Comparison of ENCODE assay signal across 11 cellular contexts in genomic region chr3:125039041-125039896, GRCh38. TPM values are rescaled to one million over a fixed set of nuclear protein-coding genes. Genes with fewer than 3 reads are reported as not detected.
A peak's percentile ranks its signal among the peaks of the same experiment; 100 is the strongest.
DNase-seq lines count a peak whose midpoint lies in the region; ATAC-seq and TF ChIP-seq lines count a peak whose summit lies in the region.
"Had no signal": no experiment of that assay in that cellular context is flagged by ENCODE, and none has a peak within 500 bp of the region (broad histone marks: within the 10 kb centered on the region; RNA-seq: fewer than 3 reads in every experiment).

No MANE protein-coding gene starts in this region.

- H3F3A ChIP-seq in GM23338 (replicated peaks; ENCODE audit: low read depth), result no peaks in the 10 kb centered on the region; the same call in 1 of the 2 replicates

- no peak overlapping the region for H3K4me3 ChIP-seq in GM23338
- H3K4me3 ChIP-seq in adipocyte (ENCODE audit: low read length), result peak overlapping the region; percentile 51
- H3K4me3 ChIP-seq in iPS-18a (ENCODE audit: low read length), result peak overlapping the region; percentile 33

- no peaks in the 10 kb centered on the region for H4K20me1 ChIP-seq in GM23338 (replicated peaks; ENCODE audit: insufficient read depth)

- peaks cover 11% of the 10 kb centered on the region; the same call in 1 of the 2 replicates for H3K79me2 ChIP-seq in GM23338 (replicated peaks; ENCODE audit: insufficient read depth)

- TF ChIP-seq CTCF in GM23338 (conservative IDR thresholded peaks at IDR 0.05; ENCODE audit: low read depth in 2 of 2), result no peak

- no peaks in the 10 kb centered on the region for H3K27me3 ChIP-seq in GM23338 (ENCODE audit: insufficient read depth)
- no peaks in the 10 kb centered on the region for H3K27me3 ChIP-seq in adipocyte (replicated peaks; ENCODE audit: control insufficient read depth, insufficient read depth, low read length)
- no peaks in the 10 kb centered on the region for H3K27me3 ChIP-seq in iPS-18a (ENCODE audit: control insufficient read depth, insufficient read depth, low read length)

- H3K4me1 ChIP-seq in GM23338 (ENCODE audit: insufficient read depth), result peaks cover 39% of the 10 kb centered on the region
- H3K4me1 ChIP-seq in adipocyte (ENCODE audit: control insufficient read depth, insufficient read depth, low read length), result peaks cover 45% of the 10 kb centered on the region
- peaks cover 32% of the 10 kb centered on the region for H3K4me1 ChIP-seq in iPS-18a (ENCODE audit: control insufficient read depth, low read depth, low read length)

- H3K27me3 Mint-ChIP-seq in GM23338 (ENCODE audit: insufficient read depth, low read depth, poor library complexity), result no peaks in the 10 kb centered on the region

- H2AFZ ChIP-seq in GM23338, result no peak overlapping the region

- H3K36me3 Mint-ChIP-seq in GM23338 (ENCODE audit: low read depth), result peaks cover 8% of the 10 kb centered on the region; the same call in 2 of the 3 replicates

- H3K9me3 ChIP-seq in adipocyte (ENCODE audit: control insufficient read depth, low read length) (peaks cover 10% of the 10 kb centered on the region), iPS-18a (ENCODE audit: control insufficient read depth, low read depth, low read length) (no peaks in the 10 kb centered on the region)

- peak; percentile 75 for ATAC-seq in GM23338
- ATAC-seq in GM21786 (IDR thresholded peaks at IDR 0.05; ENCODE audit: unreplicated experiment), result no peak

- no peaks in the 10 kb centered on the region for H3K9me2 ChIP-seq in GM23338 (ENCODE audit: insufficient read depth)

- H3K36me3 ChIP-seq in GM23338 (ENCODE audit: insufficient read depth), result no peaks in the 10 kb centered on the region; the same call in 1 of the 2 replicates
- H3K36me3 ChIP-seq in adipocyte (ENCODE audit: control insufficient read depth, insufficient read depth, low read length, severe bottlenecking), result no peaks in the 10 kb centered on the region
- no peaks in the 10 kb centered on the region for H3K36me3 ChIP-seq in iPS-18a (ENCODE audit: control insufficient read depth, low read depth, low read length)

- H3K9me3 Mint-ChIP-seq in GM23338, result peaks cover 11% of the 10 kb centered on the region

- H3K27ac ChIP-seq in GM23338 (ENCODE audit: low read depth), result peak overlapping the region; percentile 36; the same call in 1 of the 2 replicates
- H3K27ac ChIP-seq in iPS-18a (ENCODE audit: low read length), result no peak overlapping the region

- H3K27ac Mint-ChIP-seq in GM23338, result no peak overlapping the region
- H3K27ac Mint-ChIP-seq: activated T-helper 1 cell treated with anti-CD3 and anti-CD28 coated beads, Interleukin-12 subunit alpha, Interleukin-12 subunit beta, Interleukin-2, Interleukin-4 antibody, amounts not matched to agents 30 ng/mL and 10 ng/mL and 1 ng/mL, durations not matched to agents 14 hours and 24 hours and 36 hours; T-helper 2 cell treated with Interferon-gamma antibody and Interleukin-4, amounts not matched to agents 5 μg/mL and 100 μg/mL, for 36 hours had no signal

- H3K4me3 Mint-ChIP-seq in GM23338, result no peak overlapping the region
- H3K4me3 Mint-ChIP-seq: activated T-helper 1 cell treated with anti-CD3 and anti-CD28 coated beads, Interleukin-12 subunit alpha, Interleukin-12 subunit beta, Interleukin-2, Interleukin-4 antibody, amounts not matched to agents 30 ng/mL and 10 ng/mL and 1 ng/mL, durations not matched to agents 14 hours and 24 hours and 36 hours; CD14-positive monocyte; T-helper 2 cell treated with Interferon-gamma antibody and Interleukin-4, amounts not matched to agents 5 μg/mL and 100 μg/mL, for 36 hours had no signal

- peak overlapping the region; percentile 71 for H3K4me2 ChIP-seq in GM23338

- H3K9ac ChIP-seq in adipocyte (ENCODE audit: low read length), result peak overlapping the region; percentile 57
- no peak overlapping the region for H3K9ac ChIP-seq in iPS-18a (ENCODE audit: low read length)

- DNase-seq in GM23338 (ENCODE audit: low spot score), result no peak
- no peak for DNase-seq in adipocyte (ENCODE audit: low read depth)
- peak; percentile 58 for DNase-seq in retina
- no peak for DNase-seq in KG1 (lab: John Stamatoyannopoulos, UW)
- DNase-seq in NCI-H226, result no peak
- DNase-seq in LoVo (ENCODE audit: low spot score), result no peak

- H3K4me1 Mint-ChIP-seq in GM23338, result peaks cover 31% of the 10 kb centered on the region

TF ChIP-seq in GM23338, 12 proteins besides CTCF, POLR2A, EP300 and RAD21:
- no peak for TF ChIP-seq JUNB (IDR thresholded peaks at IDR 0.05; ENCODE audit: unreplicated experiment)
- TF ChIP-seq POLR2AphosphoS5 (IDR thresholded peaks at IDR 0.05; ENCODE audit: low read depth), result no peak

RNA-seq across cellular contexts. Expression of gene HEG1, which starts 16.5 kb away (rescaled TPM):
- 8.8 and 17.0 TPM in 2 replicates for total RNA-seq in GM23338 (2014; rRNA removed; shearing (Covaris generic))
- 1.8 and 1.9 TPM in 2 replicates for polyA plus RNA-seq in GM23338 (2016; fragmentation: Nextera tagmentation; extraction: Ambion mirVana)
